Comparison of ENCODE assay signal across 10 cellular contexts in genomic region chr14:54211562-54212308, GRCh38.
DNase-seq lines count a peak whose midpoint lies in the region; ATAC-seq and TF ChIP-seq lines count a peak whose summit lies in the region.
"Had no signal": no experiment of that assay in that cellular context is flagged by ENCODE, and none has a peak within 500 bp of the region (broad histone marks: within the 10 kb centered on the region; RNA-seq: fewer than 3 reads in every experiment).

No MANE protein-coding gene starts in this region.

- no peaks in the 10 kb centered on the region for H3K36me3 ChIP-seq in BE2C

- peak; percentile 70 for DNase-seq in GM03348 (ENCODE audit: low spot score)
- peak; percentile 80 for DNase-seq in amniotic epithelial cell (ENCODE audit: low read depth)
- peak; percentile 74 for DNase-seq in glomerular visceral epithelial cell (ENCODE audit: extremely low spot score)
- peak; percentile 72 for DNase-seq in retinal pigment epithelial cell (ENCODE audit: low read depth)
- no peak for DNase-seq in NCI-H1092 treated with DMSO at 0.1 percent for 48 hours (lab: John Stamatoyannopoulos, UW)
- DNase-seq in BE2C = no peak
- no peak for DNase-seq in activated CD4-positive, alpha-beta T cell treated with anti-CD3 and anti-CD28 coated beads for 4 hours
- DNase-seq: DMS53, RPMI8226 had no signal

- no peak for TF ChIP-seq CTCF in retinal pigment epithelial cell (conservative IDR thresholded peaks at IDR 0.05; ENCODE audit: low read depth, low read length)
- TF ChIP-seq CTCF in BE2C (IDR thresholded peaks at IDR 0.05; ENCODE audit: low read depth, low read length) = no peak

- no peaks in the 10 kb centered on the region for H3K27me3 ChIP-seq in BE2C

- no peaks in the 10 kb centered on the region for H3K4me1 ChIP-seq in BE2C

- no peak for ATAC-seq in GM21528 (IDR thresholded peaks at IDR 0.05; ENCODE audit: low FRiP score, unreplicated experiment)

- H3K9me3 ChIP-seq in BE2C = no peaks in the 10 kb centered on the region; the same call in 1 of the 2 replicates

- H3K4me3 ChIP-seq in retinal pigment epithelial cell (ENCODE audit: low read length) = no peak overlapping the region
- no peak overlapping the region for H3K4me3 ChIP-seq in BE2C (ENCODE audit: low read depth, low read length)

Comparison
In these comparisons a context has a peak if more than half of its experiments do, and no peak if none do; other contexts are left out.
1. DNase-seq: peak in GM03348 (single experiment), amniotic epithelial cell (single experiment), glomerular visceral epithelial cell (single experiment) and retinal pigment epithelial cell (single experiment); none in NCI-H1092 treated with DMSO at 0.1 percent for 48 hours (single experiment), BE2C (single experiment) and activated CD4-positive, alpha-beta T cell treated with anti-CD3 and anti-CD28 coated beads for 4 hours (0 of 2).